ENCODE assay signal across 30 cellular contexts in genomic region chr6:126050795-126051194, GRCh38.
"Had no signal": no experiment of that assay in that cellular context is flagged by ENCODE, and none has a peak within 500 bp of the region (broad histone marks: within the 10 kb centered on the region; RNA-seq: fewer than 3 reads in every experiment).

No MANE protein-coding gene starts in this region.

- H3K27me3 ChIP-seq: neutrophil, pancreas, right lobe of liver, sigmoid colon, stomach, thyroid gland, tibial nerve, upper lobe of right lung, uterus had no signal

- H3K9me3 Mint-ChIP-seq: naive B cell; naive thymus-derived CD8-positive, alpha-beta T cell; natural killer cell treated with Interleukin-12 subunit alpha and Interleukin-12 subunit beta and Interleukin-15 and Interleukin-18, amount 100 ng/mL, for 72 hours; stimulated activated memory B cell treated with anti-CD40 and anti-IgM and Interleukin-4, amounts not matched to agents 10 μg/mL and 1 μg/mL and 100 μg/mL, for 72 hours; stimulated activated naive CD8-positive, alpha-beta T cell treated with anti-CD3 and anti-CD28 coated beads, Interleukin-15, Interleukin-2, amounts not matched to agents 100 ng/mL and 50 ng/mL, for 24 hours had no signal

- H3K4me3 ChIP-seq: pancreas, psoas muscle, right lobe of liver, sigmoid colon, stomach, thoracic aorta, thyroid gland, tibial nerve, upper lobe of right lung, uterus had no signal

- H3K27ac ChIP-seq: neutrophil, pancreas, psoas muscle, right lobe of liver, sigmoid colon, stomach, thoracic aorta, thyroid gland, tibial nerve, upper lobe of right lung had no signal

- H3K4me1 ChIP-seq: psoas muscle, thyroid gland, upper lobe of right lung had no signal

- H3K4me1 Mint-ChIP-seq: neural crest cell; stimulated activated memory B cell treated with anti-CD40 and anti-IgM and Interleukin-4, amounts not matched to agents 10 μg/mL and 1 μg/mL and 100 μg/mL, for 72 hours had no signal

- FAIRE-seq: pancreas, small intestine had no signal

- ATAC-seq: naive thymus-derived CD8-positive, alpha-beta T cell; natural killer cell treated with Interleukin-12 subunit alpha and Interleukin-12 subunit beta and Interleukin-15 and Interleukin-18, amount 100 ng/mL, for 72 hours; pancreas; psoas muscle; right cardiac atrium; right lobe of liver; stimulated activated memory B cell treated with anti-CD40 and anti-IgM and Interleukin-4, amounts not matched to agents 10 μg/mL and 1 μg/mL and 100 μg/mL, for 72 hours; upper lobe of right lung had no signal

- H3K27me3 Mint-ChIP-seq: naive B cell; naive thymus-derived CD8-positive, alpha-beta T cell; natural killer cell treated with Interleukin-12 subunit alpha and Interleukin-12 subunit beta and Interleukin-15 and Interleukin-18, amount 100 ng/mL, for 72 hours; progenitor cell of endocrine pancreas; stimulated activated memory B cell treated with anti-CD40 and anti-IgM and Interleukin-4, amounts not matched to agents 10 μg/mL and 1 μg/mL and 100 μg/mL, for 72 hours; stimulated activated naive CD8-positive, alpha-beta T cell treated with anti-CD3 and anti-CD28 coated beads, Interleukin-15, Interleukin-2, amounts not matched to agents 100 ng/mL and 50 ng/mL, for 24 hours; type B pancreatic cell had no signal

- H3K4me3 Mint-ChIP-seq: naive B cell; naive thymus-derived CD8-positive, alpha-beta T cell; natural killer cell treated with Interleukin-12 subunit alpha and Interleukin-12 subunit beta and Interleukin-15 and Interleukin-18, amount 100 ng/mL, for 72 hours; nephron progenitor cell; neural crest cell; stimulated activated memory B cell treated with anti-CD40 and anti-IgM and Interleukin-4, amounts not matched to agents 10 μg/mL and 1 μg/mL and 100 μg/mL, for 72 hours; stimulated activated naive CD8-positive, alpha-beta T cell treated with anti-CD3 and anti-CD28 coated beads, Interleukin-15, Interleukin-2, amounts not matched to agents 100 ng/mL and 50 ng/mL, for 24 hours; type B pancreatic cell had no signal

- DNase-seq: naive B cell; naive thymus-derived CD8-positive, alpha-beta T cell; nephron progenitor cell; nucleus accumbens; pancreas; posterior cingulate gyrus; psoas muscle; right cardiac atrium; right lobe of liver; sigmoid colon; small intestine; stimulated activated CD4-positive, alpha-beta T cell treated with anti-CD3 and anti-CD28 coated beads, Interleukin-15, amount 100 ng/mL, for 24 hours; stimulated activated CD4-positive, alpha-beta T cell treated with anti-CD3 and anti-CD28 coated beads, Interleukin-2, amount 100 ng/mL, for 24 hours; stimulated activated CD4-positive, alpha-beta T cell treated with anti-CD3 and anti-CD28 coated beads, Interleukin-2, amount 100 ng/mL, for 48 hours; stimulated activated CD4-positive, alpha-beta T cell treated with anti-CD3 and anti-CD28 coated beads, Interleukin-4, amount 100 ng/mL, for 4 hours; stimulated activated CD8-positive, alpha-beta memory T cell treated with anti-CD3 and anti-CD28 coated beads, Interleukin-4, amount 100 ng/mL, for 48 hours; stimulated activated naive CD4-positive, alpha-beta T cell treated with Interleukin-2 at 50 U/mL for 16 hours; stomach; thyroid gland; upper lobe of right lung; uterus had no signal

- H3K36me3 ChIP-seq: neutrophil, thyroid gland, uterus had no signal

- H3K9me3 ChIP-seq: neutrophil, pancreas, psoas muscle, right lobe of liver, sigmoid colon, stomach, thoracic aorta, thyroid gland, tibial nerve, upper lobe of right lung, uterus had no signal

- H3K27ac Mint-ChIP-seq: naive B cell; natural killer cell treated with Interleukin-12 subunit alpha and Interleukin-12 subunit beta and Interleukin-15 and Interleukin-18, amount 100 ng/mL, for 72 hours; nephron progenitor cell; progenitor cell of endocrine pancreas; stimulated activated memory B cell treated with anti-CD40 and anti-IgM and Interleukin-4, amounts not matched to agents 10 μg/mL and 1 μg/mL and 100 μg/mL, for 72 hours; stimulated activated naive CD8-positive, alpha-beta T cell treated with anti-CD3 and anti-CD28 coated beads, Interleukin-15, Interleukin-2, amounts not matched to agents 100 ng/mL and 50 ng/mL, for 24 hours; type B pancreatic cell had no signal
